8 cellular contexts compared by ENCODE assay signal in the genomic region with DNA sequence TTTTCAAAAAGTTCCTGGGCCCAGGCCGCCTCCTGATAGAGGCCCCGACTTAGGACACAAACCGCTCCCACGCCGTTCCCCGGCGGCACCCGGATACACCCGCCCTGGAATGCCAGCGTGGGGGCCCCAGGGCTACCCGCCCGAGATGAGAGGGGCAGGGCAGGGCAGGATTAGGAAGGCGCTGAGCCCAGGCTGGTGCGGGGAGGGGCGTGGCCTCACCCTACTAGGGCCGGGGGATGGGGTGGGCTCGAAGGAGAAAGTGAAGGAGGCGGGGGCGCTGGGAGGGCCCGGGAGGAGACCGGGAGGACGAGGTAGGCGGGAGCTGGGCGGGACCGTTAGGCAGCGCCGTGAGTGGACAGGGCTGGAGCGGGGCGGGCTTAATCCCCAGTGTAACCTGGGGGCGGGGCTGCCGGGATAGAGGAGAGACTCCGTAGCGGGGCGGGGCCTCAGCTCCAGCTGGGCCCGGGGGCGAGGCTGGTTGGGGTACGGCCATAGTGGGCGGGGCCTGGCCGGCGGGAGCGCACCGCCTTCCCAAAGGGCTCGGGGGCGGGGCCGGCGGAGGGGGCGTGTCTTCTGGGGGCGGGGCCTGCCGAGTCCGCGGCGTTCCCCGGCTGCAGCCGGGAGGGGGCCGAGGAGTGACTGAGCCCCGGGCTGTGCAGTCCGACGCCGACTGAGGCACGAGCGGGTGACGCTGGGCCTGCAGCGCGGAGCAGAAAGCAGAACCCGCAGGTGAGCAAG. TPM values are rescaled to one million over a fixed set of nuclear protein-coding genes. Genes with fewer than 3 reads are reported as not detected.
DNase-seq lines count a peak whose midpoint lies in the region; ATAC-seq, FAIRE-seq and TF ChIP-seq lines count a peak whose summit lies in the region.

A gene with protein sequence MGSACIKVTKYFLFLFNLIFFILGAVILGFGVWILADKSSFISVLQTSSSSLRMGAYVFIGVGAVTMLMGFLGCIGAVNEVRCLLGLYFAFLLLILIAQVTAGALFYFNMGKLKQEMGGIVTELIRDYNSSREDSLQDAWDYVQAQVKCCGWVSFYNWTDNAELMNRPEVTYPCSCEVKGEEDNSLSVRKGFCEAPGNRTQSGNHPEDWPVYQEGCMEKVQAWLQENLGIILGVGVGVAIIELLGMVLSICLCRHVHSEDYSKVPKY (plus strand): TSS at position 656 of the 738 bp plus-strand sequence. CDS start 29,000 bp downstream, outside the sequence.

- peak within 1 kb of the TSS; percentile 93 for H3K27ac Mint-ChIP-seq in dendritic cell treated with granulocyte-macrophage colony-stimulating factor and Interleukin-4, amounts not matched to agents 40 ng/mL and 50 ng/mL, for 4 days

- WGBS in HepG2 (ENCODE audit: low lambda C conversion rate) = 8% methylated on average over 28 of the region's 65 CpGs

- H4K20me1 ChIP-seq in HepG2 (ENCODE audit: insufficient read depth, low read length) = no peaks in the 10 kb centered on the region

- ATAC-seq in GM19372 (IDR thresholded peaks at IDR 0.05; ENCODE audit: low read depth, unreplicated experiment) (peak; percentile 79), HG03558 (IDR thresholded peaks at IDR 0.05; ENCODE audit: extremely low read depth, unreplicated experiment) (peak; percentile 49), HepG2 (peak; percentile 96)

- H3K4me3 Mint-ChIP-seq in dendritic cell treated with granulocyte-macrophage colony-stimulating factor and Interleukin-4, amounts not matched to agents 40 ng/mL and 50 ng/mL, for 4 days = peak within 1 kb of the TSS; percentile 81

- no peaks in the 10 kb centered on the region for H3K79me2 ChIP-seq in HepG2 (ENCODE audit: insufficient read depth, low read length)

- FAIRE-seq in HepG2 (lab: Jason Lieb, UNC) = no peak

- CTCF ChIA-PET in HepG2 (lab: Yijun Ruan, JAX; ENCODE audit: low intra/inter-chr PET ratio, low total read pairs) = no interaction called here

- H3K36me3 ChIP-seq in HepG2 (replicated peaks in 1 of 2; ENCODE audit: control insufficient read depth in 1 of 2, insufficient read depth in 2 of 2, low read length in 2 of 2) = no peaks in the 10 kb centered on the region

- intact Hi-C loops in dendritic cell treated with granulocyte-macrophage colony-stimulating factor and Interleukin-4, amounts not matched to agents 40 ng/mL and 50 ng/mL, for 4 days (cut with micrococcal nuclease) = loop anchor here (1.0 to 10.0 kb wide), 2 partner anchors 35 to 1240 kb away; a partner anchor contains a TSS
- intact Hi-C loops in HepG2 (cut with micrococcal nuclease; ENCODE audit: unreplicated experiment) = no loop called here

- H3K27ac ChIP-seq in HepG2 (ENCODE audit: extremely low read length, insufficient read depth, low read length) = no peak within 1 kb of the TSS

- H3K4me1 Mint-ChIP-seq in dendritic cell treated with granulocyte-macrophage colony-stimulating factor and Interleukin-4, amounts not matched to agents 40 ng/mL and 50 ng/mL, for 4 days (ENCODE audit: low read depth) = peaks cover 73% of the 10 kb centered on the region

- DNase-seq in CD1c-positive myeloid dendritic cell (ENCODE audit: extremely low spot score) (peak; percentile 99), NCI-H748 (lab: John Stamatoyannopoulos, UW; ENCODE audit: unreplicated experiment) (peak; percentile 98), HepG2 (ENCODE audit: low spot score) (peak; percentile 78)
- DNase-seq in activated CD4-positive, alpha-beta T cell treated with anti-CD3 and anti-CD28 coated beads, Interleukin-2, amount 50 U/mL, for 24 hours (ENCODE audit: low read depth in 1 of 2, low spot score in 1 of 2) = peak; percentile 96 to 98
- peak; percentile 97 for DNase-seq in stimulated activated CD4-positive, alpha-beta T cell treated with anti-CD3 and anti-CD28 coated beads, Interleukin-4, amount 100 ng/mL, for 1 hour

- peak within 1 kb of the TSS; percentile 29 to 72 (median 55) for H3K4me3 ChIP-seq in HepG2 (replicated peaks in 1 of 3; ENCODE audit: insufficient read depth in 1 of 3, low read depth in 2 of 3, low read length in 3 of 3)

- H2AFZ ChIP-seq in HepG2 (ENCODE audit: low read length) = no peak within 1 kb of the TSS

- peaks cover 32% of the 10 kb centered on the region for H3K27me3 Mint-ChIP-seq in dendritic cell treated with granulocyte-macrophage colony-stimulating factor and Interleukin-4, amounts not matched to agents 40 ng/mL and 50 ng/mL, for 4 days

- POLR2A ChIA-PET in HepG2 (lab: Yijun Ruan, JAX) = no interaction called here

- H3K9me3 Mint-ChIP-seq in dendritic cell treated with granulocyte-macrophage colony-stimulating factor and Interleukin-4, amounts not matched to agents 40 ng/mL and 50 ng/mL, for 4 days = no peaks in the 10 kb centered on the region

- TF ChIP-seq CTCF in HepG2 (CRISPR knock-in tag; IDR thresholded peaks at IDR 0.05) = peak; percentile 17; the same call in 1 of the 2 replicates

- H3K9ac ChIP-seq in HepG2 (ENCODE audit: insufficient read depth, low read depth, low read length) = no peak within 1 kb of the TSS

- H3K4me1 ChIP-seq in HepG2 (ENCODE audit: insufficient read depth, low read length) = peaks cover 8% of the 10 kb centered on the region

- BruUV-seq in HepG2 (replicated peaks; lab: Mats Ljungman, UMichigan) = no TSS peak

- no peaks in the 10 kb centered on the region for H3K9me3 ChIP-seq in HepG2 (ENCODE audit: low read length)

- no peak for TF ChIP-seq RAD21 in HepG2 (CRISPR knock-in tag; IDR thresholded peaks at IDR 0.05)

- no peaks in the 10 kb centered on the region for H3K36me3 Mint-ChIP-seq in dendritic cell treated with granulocyte-macrophage colony-stimulating factor and Interleukin-4, amounts not matched to agents 40 ng/mL and 50 ng/mL, for 4 days (ENCODE audit: low read depth)

- peaks cover 0 to 15% of the 10 kb centered on the region in 2 experiments; a peak in 2 of 5 replicates for H3K27me3 ChIP-seq in HepG2 (ENCODE audit: control insufficient read depth in 1 of 2, insufficient read depth in 2 of 2, low read length in 2 of 2)

- TF ChIP-seq EP300 in HepG2 (IDR thresholded peaks at IDR 0.05; ENCODE audit: low read depth in 2 of 2, low read length in 2 of 2) (no peak), HepG2 (CRISPR knock-in tag; IDR thresholded peaks at IDR 0.05; ENCODE audit: borderline replicate concordance) (no peak)

- in situ Hi-C loops in HepG2 (cut with HindIII; ENCODE audit: extremely low pct_ligation_motif_present, low pct_unique_long_range_greater_than_20kb) = loop anchor here (10.0 kb wide), 1 partner anchor 50 kb away; no protein-coding TSS in a partner anchor

- no peak for TF ChIP-seq POLR2A in HepG2 (IDR thresholded peaks at IDR 0.05; ENCODE audit: insufficient read depth in 1 of 2, low read depth in 2 of 2, low read length in 2 of 2)

- peak within 1 kb of the TSS; percentile 85 for H3K4me2 ChIP-seq in HepG2 (ENCODE audit: low read depth, low read length)

TF ChIP-seq in HepG2, 621 proteins besides CTCF, POLR2A, EP300 and RAD21 (continues in another document):
- TF ChIP-seq, protein P1, sequence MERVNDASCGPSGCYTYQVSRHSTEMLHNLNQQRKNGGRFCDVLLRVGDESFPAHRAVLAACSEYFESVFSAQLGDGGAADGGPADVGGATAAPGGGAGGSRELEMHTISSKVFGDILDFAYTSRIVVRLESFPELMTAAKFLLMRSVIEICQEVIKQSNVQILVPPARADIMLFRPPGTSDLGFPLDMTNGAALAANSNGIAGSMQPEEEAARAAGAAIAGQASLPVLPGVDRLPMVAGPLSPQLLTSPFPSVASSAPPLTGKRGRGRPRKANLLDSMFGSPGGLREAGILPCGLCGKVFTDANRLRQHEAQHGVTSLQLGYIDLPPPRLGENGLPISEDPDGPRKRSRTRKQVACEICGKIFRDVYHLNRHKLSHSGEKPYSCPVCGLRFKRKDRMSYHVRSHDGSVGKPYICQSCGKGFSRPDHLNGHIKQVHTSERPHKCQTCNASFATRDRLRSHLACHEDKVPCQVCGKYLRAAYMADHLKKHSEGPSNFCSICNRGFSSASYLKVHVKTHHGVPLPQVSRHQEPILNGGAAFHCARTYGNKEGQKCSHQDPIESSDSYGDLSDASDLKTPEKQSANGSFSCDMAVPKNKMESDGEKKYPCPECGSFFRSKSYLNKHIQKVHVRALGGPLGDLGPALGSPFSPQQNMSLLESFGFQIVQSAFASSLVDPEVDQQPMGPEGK (CRISPR knock-in tag; IDR thresholded peaks at IDR 0.05) = 0 out of 2 replicates have a peak, but pooled peaks have one; percentile 8
- TF ChIP-seq SP2 (CRISPR knock-in tag; IDR thresholded peaks at IDR 0.05) = peak; percentile 65
- 0 out of 2 replicates have a peak, but pooled peaks have one; percentile 8 for TF ChIP-seq BHLHE40 (IDR thresholded peaks at IDR 0.05; ENCODE audit: low read length)
- TF ChIP-seq GABPB1 (CRISPR knock-in tag; IDR thresholded peaks at IDR 0.05) = peak; percentile 53; the same call in 1 of the 2 replicates
- peak; percentile 55 for TF ChIP-seq NFYB (CRISPR knock-in tag; IDR thresholded peaks at IDR 0.05)
- no peak for TF ChIP-seq ZNF839 (CRISPR knock-in tag; IDR thresholded peaks at IDR 0.05; ENCODE audit: borderline replicate concordance)
- no peak for TF ChIP-seq CBFB (CRISPR knock-in tag; IDR thresholded peaks at IDR 0.05)
- TF ChIP-seq SPEN (CRISPR knock-in tag; IDR thresholded peaks at IDR 0.05; ENCODE audit: low read depth) = 0 out of 2 replicates have a peak, but pooled peaks have one; percentile 20

RNA-seq across cellular contexts. Expression of the gene that starts here (rescaled TPM):
- total RNA-seq in HepG2 (2016; rRNA removed; fragmentation: Illumina TruSeq; extraction: Trizol) = not detected in 2 replicates
- total RNA-seq in HepG2 (2016; cell fraction: cytosol; rRNA removed; fragmentation: Illumina TruSeq; extraction: Trizol; ENCODE audit: low read depth) = not detected in 2 replicates
- not detected in 2 replicates for total RNA-seq in HepG2 (2016; cell fraction: insoluble cytoplasmic fraction; rRNA removed; fragmentation: Illumina TruSeq; extraction: Trizol)
- total RNA-seq in HepG2 (2016; cell fraction: membrane; rRNA removed; fragmentation: Illumina TruSeq; extraction: Trizol) = not detected in 2 replicates
- total RNA-seq in HepG2 (2016; cell fraction: nucleus; rRNA removed; fragmentation: Illumina TruSeq; extraction: Trizol) = not detected in 2 replicates
- 0.05 and 0.24 TPM in 2 replicates for polyA plus RNA-seq in HepG2 (2011; rRNA removed)
- polyA plus RNA-seq in HepG2 (2011; cell fraction: cytosol; rRNA removed) = 0.13 and 0.16 TPM in 2 replicates
- 0.33 TPM in 1 of 2 replicates, not detected in the other for polyA plus RNA-seq in HepG2 (2011; cell fraction: nucleus; rRNA removed)
- polyA plus RNA-seq in HepG2 (2012) = 0.19 TPM in 1 of 2 replicates, not detected in the other
- polyA plus RNA-seq in HepG2 (2016; cell fraction: cytosol; fragmentation: Illumina TruSeq; extraction: Trizol; ENCODE audit: low read depth) = not detected in 2 replicates
- not detected in 2 replicates for polyA plus RNA-seq in HepG2 (2016; cell fraction: insoluble cytoplasmic fraction; fragmentation: Illumina TruSeq; extraction: Trizol; ENCODE audit: low read depth)
- not detected in 2 replicates for polyA plus RNA-seq in HepG2 (2016; cell fraction: membrane; fragmentation: Illumina TruSeq; extraction: Trizol; ENCODE audit: low read depth)
- not detected in 2 replicates for polyA plus RNA-seq in HepG2 (2016; cell fraction: nucleus; fragmentation: Illumina TruSeq; extraction: Trizol; ENCODE audit: insufficient read depth, low read depth)
- 0.52 and 13.0 TPM in 2 replicates for polyA minus RNA-seq in HepG2 (2011; rRNA and poly(A)+ RNA removed; ENCODE audit: low replicate concordance)
- polyA minus RNA-seq in HepG2 (2011; cell fraction: cytosol; rRNA and poly(A)+ RNA removed) = not detected in 2 replicates
- polyA minus RNA-seq in HepG2 (2011; cell fraction: nucleus; rRNA and poly(A)+ RNA removed) = not detected in 2 replicates
